Comparison of ENCODE assay signal across 4 cellular contexts in the genomic region with DNA sequence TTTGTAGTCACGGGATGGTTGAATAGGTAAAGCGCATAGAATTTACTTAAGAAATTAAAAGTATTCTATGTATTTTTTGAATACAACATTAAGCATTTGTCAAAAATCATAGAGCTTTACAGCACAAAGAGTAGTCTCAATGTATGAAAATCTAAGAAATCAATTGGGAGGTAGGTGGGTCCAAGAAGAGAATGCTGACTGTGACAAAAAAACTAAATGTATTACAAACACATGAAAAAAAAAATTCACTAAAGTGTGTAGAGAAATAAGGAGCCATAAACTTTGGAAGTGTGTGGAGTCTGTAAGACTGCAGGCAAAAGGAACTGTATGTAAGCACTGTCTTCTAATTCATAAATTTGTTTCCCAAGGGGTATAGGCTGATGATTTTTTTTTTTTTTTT.
TF ChIP-seq lines count a peak whose summit lies in the region.

No MANE protein-coding gene starts in this region.

TF ChIP-seq in HepG2, 621 proteins besides CTCF, POLR2A, EP300 and RAD21:
- peak; percentile 66 to 91; a peak in 3 of 4 replicates for TF ChIP-seq MAFK (conservative IDR thresholded peaks at IDR 0.05 in 1 of 2, IDR thresholded peaks at IDR 0.05 in 1 of 2; ENCODE audit: low read length in 2 of 2)
- no peak for TF ChIP-seq TOE1 (CRISPR knock-in tag; IDR thresholded peaks at IDR 0.05)
- TF ChIP-seq FOXK2 (IDR thresholded peaks at IDR 0.05), result no peak
- TF ChIP-seq MAFF (IDR thresholded peaks at IDR 0.05; ENCODE audit: low read depth, low read length), result peak; percentile 82

TF ChIP-seq in A549, 52 proteins besides CTCF, POLR2A, EP300 and RAD21:
- TF ChIP-seq MAFK (IDR thresholded peaks at IDR 0.05; ENCODE audit: partially characterized antibody), result peak; percentile 61
- no peak for TF ChIP-seq ZFP36 (IDR thresholded peaks at IDR 0.05; ENCODE audit: borderline replicate concordance, partially characterized antibody)

TF ChIP-seq in IMR-90, 13 proteins besides CTCF, POLR2A, EP300 and RAD21:
- TF ChIP-seq MAFK (IDR thresholded peaks at IDR 0.05; ENCODE audit: low read depth, low read length) (peak; percentile 84), CEBPB (IDR thresholded peaks at IDR 0.05; ENCODE audit: low read depth, low read length) (no peak), MAZ (IDR thresholded peaks at IDR 0.05; ENCODE audit: borderline replicate concordance, low read depth, low read length) (no peak), BHLHE40 (IDR thresholded peaks at IDR 0.05; ENCODE audit: low read depth, low read length) (no peak), MXI1 (IDR thresholded peaks at IDR 0.05; ENCODE audit: borderline replicate concordance, low read depth, low read length) (no peak)

TF ChIP-seq in K562, 482 proteins besides CTCF, POLR2A, EP300 and RAD21:
- TF ChIP-seq POLR2AphosphoS2 (IDR thresholded peaks at IDR 0.05; ENCODE audit: low read length) (no peak), MAFF (IDR thresholded peaks at IDR 0.05; ENCODE audit: low read length) (peak; percentile 24; the same call in 1 of the 2 replicates), MAFG (tag; conservative IDR thresholded peaks at IDR 0.05) (peak; percentile 42; the same call in 1 of the 2 replicates), ZNF41 (CRISPR knock-in tag; conservative IDR thresholded peaks at IDR 0.05) (no peak), MAFK (IDR thresholded peaks at IDR 0.05; ENCODE audit: low read length) (peak; percentile 60; the same call in 1 of the 2 replicates), ZNF316 (IDR thresholded peaks at IDR 0.05) (peak; percentile 75)
- TF ChIP-seq, protein P1, sequence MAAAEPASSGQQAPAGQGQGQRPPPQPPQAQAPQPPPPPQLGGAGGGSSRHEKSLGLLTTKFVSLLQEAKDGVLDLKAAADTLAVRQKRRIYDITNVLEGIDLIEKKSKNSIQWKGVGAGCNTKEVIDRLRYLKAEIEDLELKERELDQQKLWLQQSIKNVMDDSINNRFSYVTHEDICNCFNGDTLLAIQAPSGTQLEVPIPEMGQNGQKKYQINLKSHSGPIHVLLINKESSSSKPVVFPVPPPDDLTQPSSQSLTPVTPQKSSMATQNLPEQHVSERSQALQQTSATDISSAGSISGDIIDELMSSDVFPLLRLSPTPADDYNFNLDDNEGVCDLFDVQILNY (CRISPR knock-in tag; IDR thresholded peaks at IDR 0.05), result no peak
- TF ChIP-seq, protein P2, sequence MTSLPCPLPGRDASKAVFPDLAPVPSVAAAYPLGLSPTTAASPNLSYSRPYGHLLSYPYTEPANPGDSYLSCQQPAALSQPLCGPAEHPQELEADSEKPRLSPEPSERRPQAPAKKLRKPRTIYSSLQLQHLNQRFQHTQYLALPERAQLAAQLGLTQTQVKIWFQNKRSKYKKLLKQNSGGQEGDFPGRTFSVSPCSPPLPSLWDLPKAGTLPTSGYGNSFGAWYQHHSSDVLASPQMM (CRISPR knock-in tag; IDR thresholded peaks at IDR 0.05), result no peak
- TF ChIP-seq, protein P3, sequence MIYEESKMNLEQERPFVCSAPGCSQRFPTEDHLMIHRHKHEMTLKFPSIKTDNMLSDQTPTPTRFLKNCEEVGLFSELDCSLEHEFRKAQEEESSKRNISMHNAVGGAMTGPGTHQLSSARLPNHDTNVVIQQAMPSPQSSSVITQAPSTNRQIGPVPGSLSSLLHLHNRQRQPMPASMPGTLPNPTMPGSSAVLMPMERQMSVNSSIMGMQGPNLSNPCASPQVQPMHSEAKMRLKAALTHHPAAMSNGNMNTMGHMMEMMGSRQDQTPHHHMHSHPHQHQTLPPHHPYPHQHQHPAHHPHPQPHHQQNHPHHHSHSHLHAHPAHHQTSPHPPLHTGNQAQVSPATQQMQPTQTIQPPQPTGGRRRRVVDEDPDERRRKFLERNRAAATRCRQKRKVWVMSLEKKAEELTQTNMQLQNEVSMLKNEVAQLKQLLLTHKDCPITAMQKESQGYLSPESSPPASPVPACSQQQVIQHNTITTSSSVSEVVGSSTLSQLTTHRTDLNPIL (CRISPR knock-in tag; IDR thresholded peaks at IDR 0.05), result no peak
